Comparison of ENCODE assay signal across 34 cellular contexts in genomic region chr4:182908124-182908523, GRCh38.
"Had no signal": no experiment of that assay in that cellular context is flagged by ENCODE, and none has a peak within 500 bp of the region (broad histone marks: within the 10 kb centered on the region; RNA-seq: fewer than 3 reads in every experiment).

No MANE protein-coding gene starts in this region.

- H3K9me3 ChIP-seq: adrenal gland, ascending aorta, breast epithelium, colonic mucosa had no signal

- H3K27ac ChIP-seq: ascending aorta, breast epithelium, colonic mucosa, VCaP had no signal

- H3K4me3 ChIP-seq: adrenal gland, ascending aorta, breast epithelium, colonic mucosa had no signal

- H3K27me3 ChIP-seq: adrenal gland, ascending aorta, breast epithelium, colonic mucosa had no signal

- ATAC-seq: activated CD8-positive, alpha-beta T cell treated with anti-CD3 and anti-CD28 coated beads for 36 hours; activated naive CD4-positive, alpha-beta T cell treated with anti-CD3 and anti-CD28 coated beads, Interleukin-2, amount 50 U/mL, for 72 hours; activated T-cell treated with anti-CD3 and anti-CD28 coated beads, Interleukin-2, amount 50 U/mL, for 4 hours; activated T-helper 17 cell treated with anti-CD3 and anti-CD28 coated beads, Interleukin-2, amount 50 U/mL, for 72 hours; T-cell had no signal

- DNase-seq: activated B cell treated with CpG ODN at 0.5 μM for 24 hours; activated CD4-positive, alpha-beta memory T cell treated with anti-CD3 and anti-CD28 coated beads for 36 hours; activated CD4-positive, alpha-beta T cell treated with anti-CD3 and anti-CD28 coated beads for 48 hours; activated CD4-positive, alpha-beta T cell treated with anti-CD3 and anti-CD28 coated beads, Interleukin-2, amount 50 U/mL, for 1 hour; activated CD4-positive, alpha-beta T cell treated with anti-CD3 and anti-CD28 coated beads, Interleukin-2, amount 50 U/mL, for 4 hours; activated CD4-positive, CD25-positive, alpha-beta regulatory T cell treated with anti-CD3 and anti-CD28 coated beads, Interleukin-2, amount 50 U/mL, for 72 hours; activated CD8-positive, alpha-beta memory T cell treated with anti-CD3 and anti-CD28 coated beads, Interleukin-2, amount 50 U/mL, for 4 hours; activated CD8-positive, alpha-beta T cell treated with anti-CD3 and anti-CD28 coated beads for 36 hours; activated effector memory CD4-positive, alpha-beta T cell treated with anti-CD3 and anti-CD28 coated beads, Interleukin-2, amount 50 U/mL, for 16 hours; activated gamma-delta T cell treated with Interleukin-2 at 50 U/mL for 16 hours; activated naive CD4-positive, alpha-beta T cell; activated naive CD4-positive, alpha-beta T cell treated with anti-CD3 and anti-CD28 coated beads for 36 hours; activated naive CD4-positive, alpha-beta T cell treated with anti-CD3 and anti-CD28 coated beads, Interleukin-2, amount 50 U/mL, for 16 hours; activated naive CD8-positive, alpha-beta T cell treated with anti-CD3 and anti-CD28 coated beads for 36 hours; activated T-cell treated with anti-CD3 and anti-CD28 coated beads for 4 hours; activated T-cell treated with anti-CD3 and anti-CD28 coated beads, Interleukin-2, amount 50 U/mL, for 1 hour; activated T-cell treated with anti-CD3 and anti-CD28 coated beads, Interleukin-2, amount 50 U/mL, for 4 hours; activated T-cell treated with anti-CD3 and anti-CD28 coated beads, Interleukin-2, amount 50 U/mL, for 72 hours; adrenal gland; amniotic stem cell; central memory CD4-positive, alpha-beta T cell; cerebellar nuclear complex; colonic mucosa; T-cell; T-helper 2 cell; T-helper 9 cell had no signal

- H3K4me3 Mint-ChIP-seq: activated B cell treated with CpG ODN at 0.5 μM for 24 hours; activated CD4-positive, alpha-beta memory T cell treated with anti-CD3 and anti-CD28 coated beads for 36 hours; activated CD8-positive, alpha-beta T cell treated with anti-CD3 and anti-CD28 coated beads for 36 hours; activated naive CD4-positive, alpha-beta T cell treated with anti-CD3 and anti-CD28 coated beads for 36 hours; activated naive CD8-positive, alpha-beta T cell treated with anti-CD3 and anti-CD28 coated beads for 36 hours; activated T-cell treated with anti-CD3 and anti-CD28 coated beads, Interleukin-2, amount 50 U/mL, for 4 hours; activated T-cell treated with anti-CD3 and anti-CD28 coated beads, Interleukin-2, amount 50 U/mL, for 72 hours; activated T-helper 1 cell treated with anti-CD3 and anti-CD28 coated beads, Interleukin-12 subunit alpha, Interleukin-12 subunit beta, Interleukin-2, Interleukin-4 antibody, amounts not matched to agents 30 ng/mL and 10 ng/mL and 1 ng/mL, durations not matched to agents 14 hours and 24 hours and 36 hours; activated T-helper 17 cell treated with anti-CD3 and anti-CD28 coated beads, Interleukin-2, amount 50 U/mL, for 72 hours; brain; T-cell; T-helper 2 cell treated with Interferon-gamma antibody and Interleukin-4, amounts not matched to agents 5 μg/mL and 100 μg/mL, for 36 hours had no signal

- H3K36me3 ChIP-seq: breast epithelium, colonic mucosa had no signal

- H3K27ac Mint-ChIP-seq: activated B cell treated with CpG ODN at 0.5 μM for 24 hours; activated CD4-positive, alpha-beta memory T cell treated with anti-CD3 and anti-CD28 coated beads for 36 hours; activated CD8-positive, alpha-beta T cell treated with anti-CD3 and anti-CD28 coated beads for 36 hours; activated naive CD4-positive, alpha-beta T cell treated with anti-CD3 and anti-CD28 coated beads for 36 hours; activated naive CD8-positive, alpha-beta T cell treated with anti-CD3 and anti-CD28 coated beads for 36 hours; activated T-cell treated with anti-CD3 and anti-CD28 coated beads, Interleukin-2, amount 50 U/mL, for 72 hours; activated T-helper 1 cell treated with anti-CD3 and anti-CD28 coated beads, Interleukin-12 subunit alpha, Interleukin-12 subunit beta, Interleukin-2, Interleukin-4 antibody, amounts not matched to agents 30 ng/mL and 10 ng/mL and 1 ng/mL, durations not matched to agents 14 hours and 24 hours and 36 hours; activated T-helper 17 cell treated with anti-CD3 and anti-CD28 coated beads, Interleukin-2, amount 50 U/mL, for 72 hours; T-helper 2 cell treated with Interferon-gamma antibody and Interleukin-4, amounts not matched to agents 5 μg/mL and 100 μg/mL, for 36 hours had no signal

- H3K27me3 Mint-ChIP-seq: activated B cell treated with CpG ODN at 0.5 μM for 24 hours; activated CD4-positive, alpha-beta memory T cell treated with anti-CD3 and anti-CD28 coated beads for 36 hours; activated CD8-positive, alpha-beta T cell treated with anti-CD3 and anti-CD28 coated beads for 36 hours; activated naive CD8-positive, alpha-beta T cell treated with anti-CD3 and anti-CD28 coated beads for 36 hours; activated T-helper 17 cell treated with anti-CD3 and anti-CD28 coated beads, Interleukin-2, amount 50 U/mL, for 72 hours; brain; T-cell had no signal

- H3K9me3 Mint-ChIP-seq: activated B cell treated with CpG ODN at 0.5 μM for 24 hours; activated CD4-positive, alpha-beta memory T cell treated with anti-CD3 and anti-CD28 coated beads for 36 hours; activated CD8-positive, alpha-beta T cell treated with anti-CD3 and anti-CD28 coated beads for 36 hours; activated naive CD4-positive, alpha-beta T cell treated with anti-CD3 and anti-CD28 coated beads for 36 hours; activated naive CD4-positive, alpha-beta T cell treated with anti-CD3 and anti-CD28 coated beads, Interleukin-2, amount 50 U/mL, for 72 hours; activated naive CD8-positive, alpha-beta T cell treated with anti-CD3 and anti-CD28 coated beads for 36 hours; activated T-cell treated with anti-CD3 and anti-CD28 coated beads, Interleukin-2, amount 50 U/mL, for 4 hours; activated T-cell treated with anti-CD3 and anti-CD28 coated beads, Interleukin-2, amount 50 U/mL, for 72 hours; activated T-helper 1 cell treated with anti-CD3 and anti-CD28 coated beads, Interleukin-12 subunit alpha, Interleukin-12 subunit beta, Interleukin-2, Interleukin-4 antibody, amounts not matched to agents 30 ng/mL and 10 ng/mL and 1 ng/mL, durations not matched to agents 14 hours and 24 hours and 36 hours; activated T-helper 17 cell treated with anti-CD3 and anti-CD28 coated beads, Interleukin-2, amount 50 U/mL, for 72 hours; brain; T-cell; T-helper 2 cell treated with Interferon-gamma antibody and Interleukin-4, amounts not matched to agents 5 μg/mL and 100 μg/mL, for 36 hours had no signal
